Comparison of ENCODE assay signal across 8 cellular contexts in genomic region chr1:147515046-147515869, GRCh38. TPM values are rescaled to one million over a fixed set of nuclear protein-coding genes. Genes with fewer than 3 reads are reported as not detected.
DNase-seq lines count a peak whose midpoint lies in the region; ATAC-seq and TF ChIP-seq lines count a peak whose summit lies in the region.

No MANE protein-coding gene starts in this region.

- peaks cover 8% of the 10 kb centered on the region for H3K27me3 Mint-ChIP-seq in activated naive CD8-positive, alpha-beta T cell treated with anti-CD3 and anti-CD28 coated beads, Interleukin-2, amount 10 ng/mL, durations not matched to agents 7 days and 5 days
- peaks cover 3% of the 10 kb centered on the region for H3K27me3 Mint-ChIP-seq in activated naive CD8-positive, alpha-beta T cell treated with anti-CD3 and anti-CD28 coated beads for 36 hours

- H3K27ac Mint-ChIP-seq in activated naive CD8-positive, alpha-beta T cell treated with anti-CD3 and anti-CD28 coated beads, Interleukin-2, amount 10 ng/mL, durations not matched to agents 7 days and 5 days = no peak overlapping the region
- no peak overlapping the region for H3K27ac Mint-ChIP-seq in activated naive CD8-positive, alpha-beta T cell treated with anti-CD3 and anti-CD28 coated beads for 36 hours

- H3K4me1 Mint-ChIP-seq in activated naive CD8-positive, alpha-beta T cell treated with anti-CD3 and anti-CD28 coated beads, Interleukin-2, amount 10 ng/mL, durations not matched to agents 7 days and 5 days = peaks cover 8% of the 10 kb centered on the region
- H3K4me1 Mint-ChIP-seq in activated naive CD8-positive, alpha-beta T cell treated with anti-CD3 and anti-CD28 coated beads for 36 hours = peaks cover 10% of the 10 kb centered on the region

- H3K36me3 Mint-ChIP-seq in activated naive CD8-positive, alpha-beta T cell treated with anti-CD3 and anti-CD28 coated beads, Interleukin-2, amount 10 ng/mL, durations not matched to agents 7 days and 5 days = peaks cover 4% of the 10 kb centered on the region
- no peaks in the 10 kb centered on the region for H3K36me3 Mint-ChIP-seq in activated naive CD8-positive, alpha-beta T cell treated with anti-CD3 and anti-CD28 coated beads for 36 hours

- peak; percentile 65 for ATAC-seq in activated naive CD8-positive, alpha-beta T cell treated with anti-CD3 and anti-CD28 coated beads, Interleukin-2, amount 10 ng/mL, durations not matched to agents 7 days and 5 days (ENCODE audit: low read depth)
- ATAC-seq in stimulated activated naive CD8-positive, alpha-beta T cell treated with anti-CD3 and anti-CD28 coated beads, Interleukin-15, Interleukin-2, amounts not matched to agents 100 U/mL and 50 U/mL, for 24 hours = peak; percentile 61
- ATAC-seq in HG02623 (IDR thresholded peaks at IDR 0.05; ENCODE audit: unreplicated experiment) (no peak), GM21786 (IDR thresholded peaks at IDR 0.05; ENCODE audit: unreplicated experiment) (no peak)

- no peak for DNase-seq in activated naive CD8-positive, alpha-beta T cell treated with anti-CD3 and anti-CD28 coated beads, Interleukin-2, amount 10 ng/mL, durations not matched to agents 7 days and 5 days
- no peak for DNase-seq in activated naive CD8-positive, alpha-beta T cell treated with anti-CD3 and anti-CD28 coated beads for 36 hours
- DNase-seq in RWPE1 (ENCODE audit: low spot score) (peak; percentile 73), foreskin melanocyte (peak; percentile 3)
- no peak for DNase-seq in stimulated activated naive CD8-positive, alpha-beta T cell treated with anti-CD3 and anti-CD28 coated beads, Interleukin-15, Interleukin-2, amounts not matched to agents 100 U/mL and 50 U/mL, for 24 hours
- DNase-seq in stimulated activated CD4-positive, alpha-beta T cell treated with anti-CD3 and anti-CD28 coated beads, Interleukin-4, amount 100 ng/mL, for 24 hours = no peak

- 0 out of 2 replicates have a peak, but pooled peaks have one; percentile 11 for TF ChIP-seq CTCF in RWPE1 (conservative IDR thresholded peaks at IDR 0.05; ENCODE audit: low read depth)

- no peak overlapping the region for H3K27ac ChIP-seq in RWPE1

- H3K4me3 Mint-ChIP-seq in activated naive CD8-positive, alpha-beta T cell treated with anti-CD3 and anti-CD28 coated beads, Interleukin-2, amount 10 ng/mL, durations not matched to agents 7 days and 5 days = no peak overlapping the region
- no peak overlapping the region for H3K4me3 Mint-ChIP-seq in activated naive CD8-positive, alpha-beta T cell treated with anti-CD3 and anti-CD28 coated beads for 36 hours

- peaks cover 6% of the 10 kb centered on the region for H3K9me3 Mint-ChIP-seq in activated naive CD8-positive, alpha-beta T cell treated with anti-CD3 and anti-CD28 coated beads, Interleukin-2, amount 10 ng/mL, durations not matched to agents 7 days and 5 days
- peaks cover 4% of the 10 kb centered on the region for H3K9me3 Mint-ChIP-seq in activated naive CD8-positive, alpha-beta T cell treated with anti-CD3 and anti-CD28 coated beads for 36 hours

- POLR2A ChIA-PET in activated naive CD8-positive, alpha-beta T cell treated with anti-CD3 and anti-CD28 coated beads, Interleukin-2, amount 10 ng/mL, durations not matched to agents 7 days and 5 days (lab: Charles Lee) = interaction anchor here (1.0 to 1.4 kb wide), 2 partner anchors 13 to 26 kb away, joined by 3 to 4 read pairs; partner anchors contain the start of gene BCL9
- POLR2A ChIA-PET in RWPE1 (lab: Yijun Ruan, JAX; ENCODE audit: low non-redundant PET) = no interaction called here

- CTCF ChIA-PET in RWPE1 (lab: Yijun Ruan, JAX) = interaction anchor here (0.6 to 2.1 kb wide), 8 partner anchors 24 to 377 kb away, joined by 3 to 13 read pairs (median 4); no protein-coding TSS in a partner anchor

RNA-seq across cellular contexts. Expression of gene BCL9, which starts 26.0 kb away (rescaled TPM):
- 10 to 100 TPM; 15.1 to 16.2 TPM for total RNA-seq in activated naive CD8-positive, alpha-beta T cell treated with anti-CD3 and anti-CD28 coated beads, Interleukin-2, amount 10 ng/mL, durations not matched to agents 7 days and 5 days
- 10 to 100 TPM; 32.2 to 32.8 TPM for total RNA-seq in activated naive CD8-positive, alpha-beta T cell treated with anti-CD3 and anti-CD28 coated beads for 36 hours

Comparison
In these comparisons a context has a peak if more than half of its experiments do, and no peak if none do; other contexts are left out.
1. ATAC-seq: peak in activated naive CD8-positive, alpha-beta T cell treated with anti-CD3 and anti-CD28 coated beads, Interleukin-2, amount 10 ng/mL, durations not matched to agents 7 days and 5 days (single experiment) and stimulated activated naive CD8-positive, alpha-beta T cell treated with anti-CD3 and anti-CD28 coated beads, Interleukin-15, Interleukin-2, amounts not matched to agents 100 U/mL and 50 U/mL, for 24 hours (single experiment); none in HG02623 (single experiment) and GM21786 (single experiment).
2. DNase-seq: peak in RWPE1 (single experiment) and foreskin melanocyte (single experiment); none in activated naive CD8-positive, alpha-beta T cell treated with anti-CD3 and anti-CD28 coated beads, Interleukin-2, amount 10 ng/mL, durations not matched to agents 7 days and 5 days (single experiment), activated naive CD8-positive, alpha-beta T cell treated with anti-CD3 and anti-CD28 coated beads for 36 hours (single experiment), stimulated activated naive CD8-positive, alpha-beta T cell treated with anti-CD3 and anti-CD28 coated beads, Interleukin-15, Interleukin-2, amounts not matched to agents 100 U/mL and 50 U/mL, for 24 hours (single experiment) and stimulated activated CD4-positive, alpha-beta T cell treated with anti-CD3 and anti-CD28 coated beads, Interleukin-4, amount 100 ng/mL, for 24 hours (single experiment).